In genomic region chr4:10109995-10110670, GRCh38 we compare ENCODE assay signal across 12 cellular contexts. TPM values are rescaled to one million over a fixed set of nuclear protein-coding genes. Genes with fewer than 3 reads are reported as not detected.
A peak's percentile ranks its signal among the peaks of the same experiment; 100 is the strongest.
DNase-seq lines count a peak whose midpoint lies in the region; ATAC-seq, FAIRE-seq and TF ChIP-seq lines count a peak whose summit lies in the region.
"Had no signal": no experiment of that assay in that cellular context is flagged by ENCODE, and none has a peak within 500 bp of the region (broad histone marks: within the 10 kb centered on the region; RNA-seq: fewer than 3 reads in every experiment).

No MANE protein-coding gene starts in this region.

- H3K4me2 ChIP-seq in BLaER1, result peak overlapping the region; percentile 44
- H3K4me2 ChIP-seq in GM23248 (ENCODE audit: unreplicated experiment), result no peak overlapping the region
- no peak overlapping the region for H3K4me2 ChIP-seq in K562 (ENCODE audit: insufficient read depth, low read length)

- H3K36me3 Mint-ChIP-seq in nephron progenitor cell (ENCODE audit: low read depth), result peaks cover 82% of the 10 kb centered on the region

- H3K9me2 ChIP-seq in GM23248 (ENCODE audit: insufficient read depth), result no peaks in the 10 kb centered on the region

- H3K9ac ChIP-seq in BLaER1, result no peak overlapping the region; the same call in 1 of the 2 replicates
- H3K9ac ChIP-seq in GM23248, result no peak overlapping the region
- H3K9ac ChIP-seq in K562 (ENCODE audit: insufficient read depth in 1 of 2, low read depth in 2 of 2, low read length in 2 of 2), result no peak overlapping the region; a peak in 1 of 4 replicates

- peak overlapping the region; percentile 16 for H3K27ac Mint-ChIP-seq in nephron progenitor cell

- H3K36me3 ChIP-seq in BLaER1 (peaks cover 98% of the 10 kb centered on the region), GM23248 (ENCODE audit: low read depth) (peaks cover 45% of the 10 kb centered on the region), K562 (ENCODE audit: control insufficient read depth, insufficient read depth, low read length) (peaks cover 95% of the 10 kb centered on the region), small intestine (ENCODE audit: control insufficient read depth in 2 of 2, insufficient read depth in 2 of 2, low read length in 2 of 2) (peaks cover 24 to 28% of the 10 kb centered on the region in 2 donors)

- no peaks in the 10 kb centered on the region for H3K27me3 Mint-ChIP-seq in nephron progenitor cell (ENCODE audit: low read depth, poor library complexity)

- CTCF ChIA-PET in K562 (lab: Yijun Ruan, JAX; ENCODE audit: low intra/inter-chr PET ratio), result no interaction called here

- DNase-seq in GM23248 (no peak), K562 (ENCODE audit: extremely low read depth in 1 of 4, low spot score in 3 of 4) (no peak), nephron progenitor cell (no peak), small intestine (no peak), NCI-H146 treated with DMSO at 0.1 percent for 48 hours (lab: John Stamatoyannopoulos, UW; ENCODE audit: unreplicated experiment) (no peak), A172 (ENCODE audit: low spot score) (no peak)
- DNase-seq in stimulated activated naive CD4-positive, alpha-beta T cell treated with Interleukin-2 at 50 U/mL for 16 hours (lab: John Stamatoyannopoulos, UW), result no peak
- DNase-seq: NCI-H1417 treated with DMSO at 0.1 percent for 48 hours; stimulated activated naive CD4-positive, alpha-beta T cell had no signal

- 96% methylated on average over 10 to 11 of the region's 11 CpGs for WGBS in GM23248 (ENCODE audit: low coverage in 1 of 2, low lambda C conversion rate in 2 of 2, missing lambda C conversion rate in 2 of 2), 2 experiments
- WGBS in K562 (ENCODE audit: insufficient coverage, low coverage, missing lambda C conversion rate), result 96% methylated on average over 6 of the region's 11 CpGs
- WGBS in small intestine, 3 donors, result 87 to 96% (median 89%) methylated on average over 11 of the region's 11 CpGs

- H3K9me3 Mint-ChIP-seq in nephron progenitor cell, result no peaks in the 10 kb centered on the region

- no peak for TF ChIP-seq RAD21 in K562 (CRISPR knock-in tag; conservative IDR thresholded peaks at IDR 0.05 in 1 of 2, IDR thresholded peaks at IDR 0.05 in 1 of 2)

- in situ Hi-C loops in GM23248 (cut with MboI) (no loop called here), K562 (cut with MboI) (no loop called here)

- no peak for FAIRE-seq in K562 (lab: Jason Lieb, UNC)
- FAIRE-seq in small intestine (lab: Jason Lieb, UNC), result no peak
- FAIRE-seq: endometrium had no signal

- no peaks in the 10 kb centered on the region for H3K27me3 ChIP-seq in BLaER1
- H3K27me3 ChIP-seq in GM23248 (replicated peaks; ENCODE audit: insufficient read depth), result no peaks in the 10 kb centered on the region
- H3K27me3 ChIP-seq in K562 (ENCODE audit: control insufficient read depth in 2 of 2, insufficient read depth in 2 of 2, low read length in 2 of 2), result no peaks in the 10 kb centered on the region
- H3K27me3 ChIP-seq in small intestine (ENCODE audit: control insufficient read depth in 2 of 2, insufficient read depth in 2 of 2, low read length in 2 of 2), result no peaks in the 10 kb centered on the region

- H3K4me1 Mint-ChIP-seq in nephron progenitor cell, result peaks cover 80% of the 10 kb centered on the region

- no peak for TF ChIP-seq EP300 in K562 (IDR thresholded peaks at IDR 0.05; ENCODE audit: low read length)

- H4K20me1 ChIP-seq in BLaER1 (peaks cover 100% of the 10 kb centered on the region), GM23248 (ENCODE audit: insufficient read depth) (0 out of 2 replicates have a peak, but pooled peaks cover 8% of the 10 kb centered on the region), K562 (replicated peaks; ENCODE audit: control insufficient read depth, insufficient read depth, low read length) (peaks cover 68% of the 10 kb centered on the region)

- no peak for TF ChIP-seq CTCF in K562 (IDR thresholded peaks at IDR 0.05 in 2 of 3, conservative IDR thresholded peaks at IDR 0.05 in 1 of 3; ENCODE audit: insufficient read depth in 2 of 3, low read depth in 1 of 3, low read length in 3 of 3)
- TF ChIP-seq CTCF in nephron progenitor cell (IDR thresholded peaks at IDR 0.05), result no peak

- peaks cover 90% of the 10 kb centered on the region for H3F3A ChIP-seq in GM23248 (ENCODE audit: insufficient read depth)

- peaks cover 26% of the 10 kb centered on the region for H3K9me1 ChIP-seq in K562 (ENCODE audit: control insufficient read depth, insufficient read depth, low read length)

- peaks cover 97% of the 10 kb centered on the region for H3K79me2 ChIP-seq in GM23248 (ENCODE audit: insufficient read depth)
- H3K79me2 ChIP-seq in K562 (ENCODE audit: control insufficient read depth, insufficient read depth, low read length), result peaks cover 99% of the 10 kb centered on the region

- no TSS peak for BruUV-seq in K562 (replicated peaks; lab: Mats Ljungman, UMichigan)

- H2AFZ ChIP-seq in GM23248, result no peak overlapping the region
- H2AFZ ChIP-seq in K562 (ENCODE audit: low read depth, low read length), result no peak overlapping the region

- no peak for ATAC-seq in K562

- POLR2A ChIA-PET in K562 (lab: Yijun Ruan, JAX), result interaction anchor here (0.5 to 7.5 kb wide), 7 partner anchors 8 to 1573 kb away, joined by 3 to 135 read pairs (median 5); partner anchors contain the start of gene WDR1

- peak; percentile 27 for TF ChIP-seq POLR2A in K562 (conservative IDR thresholded peaks at IDR 0.05)

- H3K4me3 Mint-ChIP-seq in nephron progenitor cell, result no peak overlapping the region

- intact Hi-C loops in K562 (cut with micrococcal nuclease), result no loop called here

- H3K4me3 ChIP-seq in BLaER1 (no peak overlapping the region), GM23248 (no peak overlapping the region), K562 (no peak overlapping the region), small intestine (ENCODE audit: low read depth in 1 of 2, low read length in 2 of 2) (no peak overlapping the region)

- H3K27ac ChIP-seq in BLaER1 (no peak overlapping the region), GM23248 (peak overlapping the region; percentile 87), K562 (ENCODE audit: extremely low read depth, low read depth, low read length) (no peak overlapping the region; the same call in 2 of the 3 replicates), small intestine (ENCODE audit: low read depth in 1 of 2, low read length in 1 of 2) (peak overlapping the region in 1 of 2 donors; percentile 6)
- H3K27ac ChIP-seq: HL-60 had no signal

- peaks cover 93% of the 10 kb centered on the region for H3K4me1 ChIP-seq in BLaER1
- H3K4me1 ChIP-seq in GM23248 (ENCODE audit: insufficient read depth), result peaks cover 76% of the 10 kb centered on the region
- peaks cover 30 to 38% of the 10 kb centered on the region in 2 experiments for H3K4me1 ChIP-seq in K562 (replicated peaks in 1 of 2; ENCODE audit: control insufficient read depth in 2 of 2, insufficient read depth in 2 of 2, low read length in 2 of 2)
- peaks cover 22 to 52% of the 10 kb centered on the region in 2 donors for H3K4me1 ChIP-seq in small intestine (ENCODE audit: control insufficient read depth in 2 of 2, insufficient read depth in 1 of 2, low read depth in 1 of 2, low read length in 1 of 2)

- no peaks in the 10 kb centered on the region for H3K9me3 ChIP-seq in BLaER1
- H3K9me3 ChIP-seq in GM23248 (ENCODE audit: low read depth), result no peaks in the 10 kb centered on the region
- H3K9me3 ChIP-seq in K562 (replicated peaks; ENCODE audit: control insufficient read depth, insufficient read depth, low read depth, low read length), result no peaks in the 10 kb centered on the region
- no peaks in the 10 kb centered on the region for H3K9me3 ChIP-seq in small intestine (ENCODE audit: control insufficient read depth, low read depth)

TF ChIP-seq in K562, 482 proteins besides CTCF, POLR2A, EP300 and RAD21:
- TF ChIP-seq POLR2B (IDR thresholded peaks at IDR 0.05; ENCODE audit: low read depth, partially characterized antibody), result peak; percentile 10
- TF ChIP-seq POLR2AphosphoS5 (IDR thresholded peaks at IDR 0.05; ENCODE audit: control insufficient read depth, insufficient read depth, low read depth, low read length), result peak; percentile 53; the same call in 1 of the 2 replicates
- TF ChIP-seq TAL1 (IDR thresholded peaks at IDR 0.05), result no peak
- peak; percentile 22 for TF ChIP-seq RBM22 (IDR thresholded peaks at IDR 0.05; ENCODE audit: low read depth, low read length, poor library complexity, severe bottlenecking)
- TF ChIP-seq SUPT5H (IDR thresholded peaks at IDR 0.05), result peak; percentile 19; the same call in 1 of the 2 replicates
- TF ChIP-seq RBFOX2 (IDR thresholded peaks at IDR 0.05; ENCODE audit: low read depth, low read length), result peak; percentile 48; the same call in 1 of the 2 replicates
- no peak for TF ChIP-seq RCOR1 (IDR thresholded peaks at IDR 0.05; ENCODE audit: borderline replicate concordance in 1 of 2, low read depth in 2 of 2, low read length in 2 of 2)

RNA-seq across cellular contexts. Expression of gene WDR1, which starts 6.5 kb away (rescaled TPM):
- 471 and 487 TPM in 2 replicates for total RNA-seq in GM23248 (2014; rRNA removed; shearing (Covaris generic))
- polyA plus RNA-seq in GM23248 (2016; fragmentation: Nextera tagmentation; extraction: Ambion mirVana) (413 and 419 TPM in 2 replicates), K562 (2011; rRNA removed) (140 and 186 TPM in 2 replicates), K562 (2014; fragmentation: Illumina TruSeq; extraction: Trizol) (139 and 149 TPM in 2 replicates), K562 (2014; fragmentation: Nextera tagmentation; extraction: Ambion mirVana) (10 to 100 TPM; 16.1 to 23.0 TPM), K562 (2014; rRNA removed) (120 and 125 TPM in 2 replicates), small intestine (100 to 1,000 TPM; 154 to 196 (median 176) TPM)
- total RNA-seq in K562 (2011; cell fraction: chromatin; rRNA removed; ENCODE audit: low replicate concordance), result 72.4 and 125 TPM in 2 replicates
- total RNA-seq in K562 (2011; cell fraction: nucleolus; rRNA removed), result 75.3 and 90.2 TPM in 2 replicates
- total RNA-seq in K562 (2011; cell fraction: nucleoplasm; rRNA removed), result 64.2 and 70.3 TPM in 2 replicates
- total RNA-seq in K562 (2014; rRNA removed) (151 and 154 TPM in 2 replicates), K562 (2014; rRNA removed; fragmentation: Illumina TruSeq; extraction: Trizol) (111 and 112 TPM in 2 replicates), K562 (2015; rRNA removed; fragmentation: Illumina TruSeq; extraction: Trizol) (120 and 124 TPM in 2 replicates), K562 (2021) (186 and 213 TPM in 2 replicates)
- polyA plus RNA-seq in K562 (2011; cell fraction: cytosol; rRNA removed), result 176 and 298 TPM in 2 replicates
- 133 and 190 TPM in 2 replicates for polyA plus RNA-seq in K562 (2011; cell fraction: nucleus; rRNA removed)
- polyA plus RNA-seq in K562 (2012), result 144 and 177 TPM in 2 replicates
- 188 and 256 TPM in 2 replicates for polyA minus RNA-seq in K562 (2011; rRNA and poly(A)+ RNA removed)
- polyA minus RNA-seq in K562 (2011; cell fraction: cytosol; rRNA and poly(A)+ RNA removed), result 111 and 132 TPM in 2 replicates
- polyA minus RNA-seq in K562 (2011; cell fraction: nucleus; rRNA and poly(A)+ RNA removed), result 53.7 and 56.2 TPM in 2 replicates
- total RNA-seq in A172 (2014; rRNA removed; shearing (Covaris generic)), result 271 and 296 TPM in 2 replicates
